22 cellular contexts compared by ENCODE assay signal in genomic region chr2:238010572-238010971, GRCh38. TPM values are rescaled to one million over a fixed set of nuclear protein-coding genes. Genes with fewer than 3 reads are reported as not detected.
DNase-seq lines count a peak whose midpoint lies in the region; ATAC-seq and TF ChIP-seq lines count a peak whose summit lies in the region.
"Had no signal": no experiment of that assay in that cellular context is flagged by ENCODE, and none has a peak within 500 bp of the region (broad histone marks: within the 10 kb centered on the region; RNA-seq: fewer than 3 reads in every experiment).

No MANE protein-coding gene starts in this region.

- intact Hi-C loops in esophagus muscularis mucosa (cut with DNase I) (loop anchor here (10.0 kb wide), 1 partner anchor 156 kb away; the partner anchor contains the start of gene RAMP1), gastrocnemius medialis (cut with DNase I; ENCODE audit: low total_unique reads) (no loop called here)

- H3K27ac ChIP-seq in esophagus muscularis mucosa (replicated peaks in 1 of 4) (no peak overlapping the region), gastrocnemius medialis (no peak overlapping the region)

- TF ChIP-seq CTCF in esophagus muscularis mucosa (IDR thresholded peaks at IDR 0.05) (no peak), gastrocnemius medialis (IDR thresholded peaks at IDR 0.05 in 4 of 5, conservative IDR thresholded peaks at IDR 0.05 in 1 of 5) (no peak)

- H3K9me3 ChIP-seq in esophagus muscularis mucosa = no peaks in the 10 kb centered on the region
- no peaks in the 10 kb centered on the region for H3K9me3 ChIP-seq in gastrocnemius medialis

- TF ChIP-seq EP300 in esophagus muscularis mucosa (IDR thresholded peaks at IDR 0.05) = no peak

- no peak overlapping the region for H3K4me3 Mint-ChIP-seq in activated naive CD8-positive, alpha-beta T cell
- no peak overlapping the region for H3K4me3 Mint-ChIP-seq in activated naive CD8-positive, alpha-beta T cell treated with anti-CD3 and anti-CD28 coated beads for 36 hours
- H3K4me3 Mint-ChIP-seq in activated T-helper 17 cell treated with anti-CD3 and anti-CD28 coated beads, Interleukin-2, amount 50 U/mL, for 72 hours = no peak overlapping the region
- H3K4me3 Mint-ChIP-seq in stimulated activated effector memory CD8-positive, alpha-beta T cell treated with anti-CD3 and anti-CD28 coated beads, Interleukin-12 subunit alpha, Interleukin-12 subunit beta, amount 100 ng/mL, for 72 hours = no peak overlapping the region

- H3K27ac Mint-ChIP-seq in activated naive CD8-positive, alpha-beta T cell = peak overlapping the region; percentile 78
- H3K27ac Mint-ChIP-seq in activated naive CD8-positive, alpha-beta T cell treated with anti-CD3 and anti-CD28 coated beads for 36 hours = no peak overlapping the region
- H3K27ac Mint-ChIP-seq in activated T-helper 17 cell treated with anti-CD3 and anti-CD28 coated beads, Interleukin-2, amount 50 U/mL, for 72 hours = peak overlapping the region; percentile 18
- peak overlapping the region; percentile 2 for H3K27ac Mint-ChIP-seq in stimulated activated effector memory CD8-positive, alpha-beta T cell treated with anti-CD3 and anti-CD28 coated beads, Interleukin-12 subunit alpha, Interleukin-12 subunit beta, amount 100 ng/mL, for 72 hours
- H3K27ac Mint-ChIP-seq: IgD-negative memory B cell had no signal

- H3K4me3 ChIP-seq in esophagus muscularis mucosa (no peak overlapping the region), gastrocnemius medialis (no peak overlapping the region)
- H3K4me3 ChIP-seq: GM12878 had no signal

- ATAC-seq in activated T-helper 17 cell treated with anti-CD3 and anti-CD28 coated beads, Interleukin-2, amount 50 U/mL, for 72 hours (replicated peaks) = no peak
- ATAC-seq in stimulated activated effector memory CD8-positive, alpha-beta T cell treated with anti-CD3 and anti-CD28 coated beads, Interleukin-12 subunit alpha, Interleukin-12 subunit beta, amount 100 ng/mL, for 72 hours = no peak
- ATAC-seq in gastrocnemius medialis = no peak
- ATAC-seq: GM12878, HCT116 had no signal

- DNase-seq in activated naive CD8-positive, alpha-beta T cell treated with anti-CD3 and anti-CD28 coated beads for 36 hours = no peak
- DNase-seq in esophagus muscularis mucosa (ENCODE audit: extremely low spot score) = peak; percentile 37
- no peak for DNase-seq in stimulated activated effector memory CD8-positive, alpha-beta T cell treated with anti-CD3 and anti-CD28 coated beads, Interleukin-12 subunit alpha, Interleukin-12 subunit beta, amount 100 ng/mL, for 72 hours (ENCODE audit: low spot score in 2 of 2)
- DNase-seq in gastrocnemius medialis = no peak
- no peak for DNase-seq in 8988T
- DNase-seq: ACHN; C1 segment of cervical spinal cord; CD8-positive, alpha-beta memory T cell; DMS53; EL; GOT3; Karpas-422; NCI-H1436; NCI-H2029; NCI-H345; NCI-H524 treated with DMSO at 0.1 percent for 48 hours; RPMI8226 had no signal

- peaks cover 5% of the 10 kb centered on the region for H3K9me3 Mint-ChIP-seq in activated naive CD8-positive, alpha-beta T cell (ENCODE audit: low read depth)
- no peaks in the 10 kb centered on the region for H3K9me3 Mint-ChIP-seq in activated naive CD8-positive, alpha-beta T cell treated with anti-CD3 and anti-CD28 coated beads for 36 hours
- no peaks in the 10 kb centered on the region for H3K9me3 Mint-ChIP-seq in activated T-helper 17 cell treated with anti-CD3 and anti-CD28 coated beads, Interleukin-2, amount 50 U/mL, for 72 hours
- H3K9me3 Mint-ChIP-seq in stimulated activated effector memory CD8-positive, alpha-beta T cell treated with anti-CD3 and anti-CD28 coated beads, Interleukin-12 subunit alpha, Interleukin-12 subunit beta, amount 100 ng/mL, for 72 hours = no peaks in the 10 kb centered on the region
- H3K9me3 Mint-ChIP-seq: CD8-positive, alpha-beta memory T cell; IgD-negative memory B cell had no signal

- H3K36me3 ChIP-seq in esophagus muscularis mucosa (no peaks in the 10 kb centered on the region), gastrocnemius medialis (no peaks in the 10 kb centered on the region)

- peaks cover 51% of the 10 kb centered on the region for H3K4me1 Mint-ChIP-seq in activated naive CD8-positive, alpha-beta T cell (ENCODE audit: low read depth)
- peaks cover 50% of the 10 kb centered on the region for H3K4me1 Mint-ChIP-seq in activated naive CD8-positive, alpha-beta T cell treated with anti-CD3 and anti-CD28 coated beads for 36 hours
- peaks cover 25% of the 10 kb centered on the region for H3K4me1 Mint-ChIP-seq in activated T-helper 17 cell treated with anti-CD3 and anti-CD28 coated beads, Interleukin-2, amount 50 U/mL, for 72 hours
- H3K4me1 Mint-ChIP-seq in stimulated activated effector memory CD8-positive, alpha-beta T cell treated with anti-CD3 and anti-CD28 coated beads, Interleukin-12 subunit alpha, Interleukin-12 subunit beta, amount 100 ng/mL, for 72 hours = peaks cover 53% of the 10 kb centered on the region

- in situ Hi-C loops in gastrocnemius medialis (cut with MboI; ENCODE audit: low sequenced_read_pairs in 4 of 4) = no loop called here

- peaks cover 0 to 6% (median 0%) of the 10 kb centered on the region in 4 donors for H3K4me1 ChIP-seq in esophagus muscularis mucosa
- no peaks in the 10 kb centered on the region for H3K4me1 ChIP-seq in gastrocnemius medialis

- TF ChIP-seq POLR2A in esophagus muscularis mucosa (IDR thresholded peaks at IDR 0.05; ENCODE audit: low read depth) (no peak), gastrocnemius medialis (IDR thresholded peaks at IDR 0.05) (no peak)

- H3K36me3 Mint-ChIP-seq in activated naive CD8-positive, alpha-beta T cell = peaks cover 39% of the 10 kb centered on the region
- H3K36me3 Mint-ChIP-seq in activated naive CD8-positive, alpha-beta T cell treated with anti-CD3 and anti-CD28 coated beads for 36 hours = peaks cover 43% of the 10 kb centered on the region
- H3K36me3 Mint-ChIP-seq in activated T-helper 17 cell treated with anti-CD3 and anti-CD28 coated beads, Interleukin-2, amount 50 U/mL, for 72 hours (ENCODE audit: low read depth) = peaks cover 54% of the 10 kb centered on the region
- peaks cover 41% of the 10 kb centered on the region for H3K36me3 Mint-ChIP-seq in stimulated activated effector memory CD8-positive, alpha-beta T cell treated with anti-CD3 and anti-CD28 coated beads, Interleukin-12 subunit alpha, Interleukin-12 subunit beta, amount 100 ng/mL, for 72 hours

- WGBS in esophagus muscularis mucosa = 100% methylated on average over 1 of the region's 1 CpG

- no peaks in the 10 kb centered on the region for H3K27me3 Mint-ChIP-seq in activated naive CD8-positive, alpha-beta T cell
- H3K27me3 Mint-ChIP-seq in activated naive CD8-positive, alpha-beta T cell treated with anti-CD3 and anti-CD28 coated beads for 36 hours = no peaks in the 10 kb centered on the region
- no peaks in the 10 kb centered on the region for H3K27me3 Mint-ChIP-seq in activated T-helper 17 cell treated with anti-CD3 and anti-CD28 coated beads, Interleukin-2, amount 50 U/mL, for 72 hours
- H3K27me3 Mint-ChIP-seq: IgD-negative memory B cell had no signal

- H3K27me3 ChIP-seq in esophagus muscularis mucosa (no peaks in the 10 kb centered on the region), gastrocnemius medialis (no peaks in the 10 kb centered on the region)

RNA-seq across cellular contexts. Expression of gene UBE2F, which starts 43.8 kb away (rescaled TPM):
- total RNA-seq in activated naive CD8-positive, alpha-beta T cell treated with anti-CD3 and anti-CD28 coated beads for 36 hours = 10 to 100 TPM; 57.9 to 58.9 TPM
- 10 to 100 TPM; 38.9 to 44.7 TPM for total RNA-seq in activated T-helper 17 cell treated with anti-CD3 and anti-CD28 coated beads, Interleukin-2, amount 50 U/mL, for 72 hours
- total RNA-seq in esophagus muscularis mucosa (100 to 1,000 TPM in 1 of 4 donors, 10 to 100 TPM in 3; 59.0 to 111 (median 78.5) TPM), gastrocnemius medialis (10 to 100 TPM; 67.3 to 97.3 (median 81.2) TPM)

RNA-seq across cellular contexts. Expression of gene SCLY, which starts 50.2 kb away (rescaled TPM):
- total RNA-seq in activated naive CD8-positive, alpha-beta T cell treated with anti-CD3 and anti-CD28 coated beads for 36 hours = 10 to 100 TPM; 71.6 to 72.9 TPM
- 10 to 100 TPM; 56.2 to 57.1 TPM for total RNA-seq in activated T-helper 17 cell treated with anti-CD3 and anti-CD28 coated beads, Interleukin-2, amount 50 U/mL, for 72 hours
- 10 to 100 TPM in 3 of 4 donors, 1 to 10 TPM in 1; 9.8 to 17.9 (median 13.9) TPM for total RNA-seq in esophagus muscularis mucosa
- total RNA-seq in gastrocnemius medialis = 1 to 10 TPM; 3.3 to 9.7 (median 5.6) TPM
